In the genomic region with DNA sequence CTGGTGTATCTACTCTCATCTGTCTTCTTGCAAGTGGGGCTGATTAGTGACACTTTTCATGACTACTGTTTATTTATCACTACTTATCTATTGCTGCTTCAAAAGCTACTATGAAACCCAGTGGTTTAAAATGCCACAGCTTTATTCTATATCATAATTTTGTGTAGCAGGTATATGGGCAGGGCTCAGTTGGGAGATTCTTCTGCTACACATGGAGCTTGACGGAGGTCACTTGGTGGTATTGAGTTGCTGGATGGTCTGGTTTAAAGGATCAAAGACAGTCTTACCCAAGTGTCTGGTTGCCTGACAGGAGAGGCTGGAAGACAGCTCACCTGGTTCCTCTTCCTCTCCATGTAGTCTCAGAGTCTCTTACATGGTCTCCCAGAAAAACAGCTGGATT, we compare ENCODE assay signal across 29 cellular contexts.
"Had no signal": no experiment of that assay in that cellular context is flagged by ENCODE, and none has a peak within 500 bp of the region (broad histone marks: within the 10 kb centered on the region; RNA-seq: fewer than 3 reads in every experiment).

No MANE protein-coding gene starts in this region.

- ATAC-seq: stimulated activated effector memory CD8-positive, alpha-beta T cell treated with anti-CD3 and anti-CD28 coated beads, Interleukin-12 subunit alpha, Interleukin-12 subunit beta, amount 100 ng/mL, for 72 hours; stimulated activated memory B cell treated with anti-CD40 and anti-IgM and Interleukin-4, amounts not matched to agents 10 μg/mL and 1 μg/mL and 100 μg/mL, for 72 hours; stimulated activated naive B cell treated with anti-CD40 and anti-IgM and Interleukin-4, amounts not matched to agents 10 μg/mL and 1 μg/mL and 100 μg/mL, for 72 hours; stimulated activated naive CD8-positive, alpha-beta T cell treated with anti-CD3 and anti-CD28 coated beads, Interleukin-15, amount 100 ng/mL, for 72 hours; stimulated activated naive CD8-positive, alpha-beta T cell treated with anti-CD3 and anti-CD28 coated beads, Interleukin-15, Interleukin-2, amounts not matched to agents 100 U/mL and 50 U/mL, for 24 hours; upper lobe of right lung had no signal

- FAIRE-seq: urothelium cell line had no signal

- H3K27ac ChIP-seq: stomach, suprapubic skin, testis, thoracic aorta, thyroid gland, tibial artery, tibial nerve, transverse colon, upper lobe of left lung, upper lobe of right lung, uterus, vagina had no signal

- H3K4me3 Mint-ChIP-seq: stimulated activated effector memory CD8-positive, alpha-beta T cell treated with anti-CD3 and anti-CD28 coated beads, Interleukin-12 subunit alpha, Interleukin-12 subunit beta, amount 100 ng/mL, for 72 hours; stimulated activated memory B cell treated with anti-CD40 and anti-IgM and Interleukin-4, amounts not matched to agents 10 μg/mL and 1 μg/mL and 100 μg/mL, for 72 hours; stimulated activated naive B cell treated with anti-CD40 and anti-IgM and Interleukin-4, amounts not matched to agents 10 μg/mL and 1 μg/mL and 100 μg/mL, for 72 hours; stimulated activated naive CD8-positive, alpha-beta T cell treated with anti-CD3 and anti-CD28 coated beads, Interleukin-15, amount 100 ng/mL, for 72 hours; stimulated activated naive CD8-positive, alpha-beta T cell treated with anti-CD3 and anti-CD28 coated beads, Interleukin-15, Interleukin-2, amounts not matched to agents 100 ng/mL and 50 ng/mL, for 24 hours; type B pancreatic cell had no signal

- H3K4me1 ChIP-seq: stomach, suprapubic skin, testis, thyroid gland, tibial artery, tibial nerve, transverse colon, upper lobe of left lung, upper lobe of right lung, uterus, vagina had no signal

- H3K27me3 Mint-ChIP-seq: stimulated activated memory B cell treated with anti-CD40 and anti-IgM and Interleukin-4, amounts not matched to agents 10 μg/mL and 1 μg/mL and 100 μg/mL, for 72 hours; stimulated activated naive B cell treated with anti-CD40 and anti-IgM and Interleukin-4, amounts not matched to agents 10 μg/mL and 1 μg/mL and 100 μg/mL, for 72 hours; stimulated activated naive CD8-positive, alpha-beta T cell treated with anti-CD3 and anti-CD28 coated beads, Interleukin-15, amount 100 ng/mL, for 72 hours; stimulated activated naive CD8-positive, alpha-beta T cell treated with anti-CD3 and anti-CD28 coated beads, Interleukin-15, Interleukin-2, amounts not matched to agents 100 ng/mL and 50 ng/mL, for 24 hours; type B pancreatic cell had no signal

- H3K27me3 ChIP-seq: stomach, suprapubic skin, testis, thyroid gland, tibial artery, tibial nerve, transverse colon, upper lobe of left lung, upper lobe of right lung, uterus, vagina had no signal

- H3K4me3 ChIP-seq: stomach, suprapubic skin, testis, thoracic aorta, thyroid gland, tibial artery, tibial nerve, transverse colon, upper lobe of left lung, upper lobe of right lung, uterus, vagina had no signal

- H3K36me3 ChIP-seq: stomach, suprapubic skin, thoracic aorta, thyroid gland, tibial artery, tibial nerve, transverse colon, upper lobe of left lung, upper lobe of right lung, uterus, vagina had no signal

- H3K36me3 Mint-ChIP-seq: stimulated activated effector memory CD8-positive, alpha-beta T cell treated with anti-CD3 and anti-CD28 coated beads, Interleukin-12 subunit alpha, Interleukin-12 subunit beta, amount 100 ng/mL, for 72 hours; stimulated activated memory B cell treated with anti-CD40 and anti-IgM and Interleukin-4, amounts not matched to agents 10 μg/mL and 1 μg/mL and 100 μg/mL, for 72 hours; stimulated activated naive B cell treated with anti-CD40 and anti-IgM and Interleukin-4, amounts not matched to agents 10 μg/mL and 1 μg/mL and 100 μg/mL, for 72 hours; type B pancreatic cell had no signal

- H3K27ac Mint-ChIP-seq: stimulated activated effector memory CD8-positive, alpha-beta T cell treated with anti-CD3 and anti-CD28 coated beads, Interleukin-12 subunit alpha, Interleukin-12 subunit beta, amount 100 ng/mL, for 72 hours; stimulated activated memory B cell treated with anti-CD40 and anti-IgM and Interleukin-4, amounts not matched to agents 10 μg/mL and 1 μg/mL and 100 μg/mL, for 72 hours; stimulated activated naive B cell treated with anti-CD40 and anti-IgM and Interleukin-4, amounts not matched to agents 10 μg/mL and 1 μg/mL and 100 μg/mL, for 72 hours; stimulated activated naive CD8-positive, alpha-beta T cell treated with anti-CD3 and anti-CD28 coated beads, Interleukin-15, amount 100 ng/mL, for 72 hours; stimulated activated naive CD8-positive, alpha-beta T cell treated with anti-CD3 and anti-CD28 coated beads, Interleukin-15, Interleukin-2, amounts not matched to agents 100 ng/mL and 50 ng/mL, for 24 hours; type B pancreatic cell had no signal

- H3K9me3 ChIP-seq: testis, thoracic aorta, thyroid gland, upper lobe of right lung, uterus, vagina had no signal

- H3K9me3 Mint-ChIP-seq: type B pancreatic cell had no signal

- H3K4me1 Mint-ChIP-seq: stimulated activated effector memory CD8-positive, alpha-beta T cell treated with anti-CD3 and anti-CD28 coated beads, Interleukin-12 subunit alpha, Interleukin-12 subunit beta, amount 100 ng/mL, for 72 hours; stimulated activated memory B cell treated with anti-CD40 and anti-IgM and Interleukin-4, amounts not matched to agents 10 μg/mL and 1 μg/mL and 100 μg/mL, for 72 hours; stimulated activated naive B cell treated with anti-CD40 and anti-IgM and Interleukin-4, amounts not matched to agents 10 μg/mL and 1 μg/mL and 100 μg/mL, for 72 hours; stimulated activated naive CD8-positive, alpha-beta T cell treated with anti-CD3 and anti-CD28 coated beads, Interleukin-15, amount 100 ng/mL, for 72 hours had no signal

- DNase-seq: stimulated activated CD4-positive, alpha-beta T cell treated with anti-CD3 and anti-CD28 coated beads, Interleukin-2, amount 100 ng/mL, for 48 hours; stimulated activated CD4-positive, alpha-beta T cell treated with anti-CD3 and anti-CD28 coated beads, Interleukin-4, amount 100 ng/mL, for 1 hour; stimulated activated CD4-positive, alpha-beta T cell treated with anti-CD3 and anti-CD28 coated beads, Interleukin-4, amount 100 ng/mL, for 24 hours; stimulated activated CD4-positive, alpha-beta T cell treated with anti-CD3 and anti-CD28 coated beads, Interleukin-4, amount 100 ng/mL, for 4 hours; stimulated activated CD8-positive, alpha-beta memory T cell treated with anti-CD3 and anti-CD28 coated beads, Interleukin-4, amount 100 ng/mL, for 48 hours; stimulated activated naive B cell treated with anti-CD40 and anti-IgM and Interleukin-4, amounts not matched to agents 10 μg/mL and 1 μg/mL and 100 μg/mL, for 72 hours; stimulated activated naive CD4-positive, alpha-beta T cell; stimulated activated naive CD4-positive, alpha-beta T cell treated with Interleukin-2 at 50 U/mL for 16 hours; stimulated activated naive CD8-positive, alpha-beta T cell treated with anti-CD3 and anti-CD28 coated beads, Interleukin-15, amount 100 ng/mL, for 72 hours; stimulated activated naive CD8-positive, alpha-beta T cell treated with anti-CD3 and anti-CD28 coated beads, Interleukin-15, Interleukin-2, amounts not matched to agents 100 U/mL and 50 U/mL, for 24 hours; stomach; substantia nigra; testis; thyroid gland; tibial artery; transverse colon; trophoblast cell; upper lobe of left lung; upper lobe of right lung; uterus had no signal
